1 cellular context compared by ENCODE assay signal in genomic region chr2:133342960-133343359, GRCh38.
TF ChIP-seq lines count a peak whose summit lies in the region.

No MANE protein-coding gene starts in this region.

TF ChIP-seq in neural cell, 6 proteins besides CTCF, POLR2A, EP300 and RAD21 (continued from another document):
- TF ChIP-seq REST (IDR thresholded peaks at IDR 0.05; ENCODE audit: borderline replicate concordance) (no peak), TAF1 (IDR thresholded peaks at IDR 0.05; ENCODE audit: low read depth) (no peak), SMC3 (conservative IDR thresholded peaks at IDR 0.05; ENCODE audit: poor library complexity) (no peak), MXI1 (conservative IDR thresholded peaks at IDR 0.05; ENCODE audit: poor library complexity, severe bottlenecking) (no peak), EZH2 (IDR thresholded peaks at IDR 0.05; ENCODE audit: borderline replicate concordance, insufficient read depth, low read length, poor library complexity, severe bottlenecking) (no peak)
